ENCODE assay signal across 27 cellular contexts in genomic region chr4:88062843-88063242, GRCh38.
"Had no signal": no experiment of that assay in that cellular context is flagged by ENCODE, and none has a peak within 500 bp of the region (broad histone marks: within the 10 kb centered on the region; RNA-seq: fewer than 3 reads in every experiment).

No MANE protein-coding gene starts in this region.

- H3K4me3 ChIP-seq: colonic mucosa, dorsolateral prefrontal cortex, gastroesophageal sphincter, heart left ventricle, left lung, pancreas, sigmoid colon, spleen, testis, upper lobe of left lung had no signal

- H3K27me3 Mint-ChIP-seq: activated B cell treated with CpG ODN at 0.5 μM for 24 hours; activated CD4-positive, alpha-beta T cell treated with anti-CD3 and anti-CD28 coated beads for 36 hours; activated naive CD8-positive, alpha-beta T cell treated with anti-CD3 and anti-CD28 coated beads for 36 hours; central memory CD8-positive, alpha-beta T cell; effector memory CD8-positive, alpha-beta T cell had no signal

- H3K4me1 ChIP-seq: colonic mucosa, left lung, pancreas, sigmoid colon, testis, upper lobe of left lung had no signal

- H3K27me3 ChIP-seq: colonic mucosa, dorsolateral prefrontal cortex, gastroesophageal sphincter, heart left ventricle, left lung, neutrophil, pancreas, sigmoid colon, spleen, testis, upper lobe of left lung had no signal

- DNase-seq: activated B cell treated with CpG ODN at 0.5 μM for 24 hours; activated CD4-positive, alpha-beta T cell treated with anti-CD3 and anti-CD28 coated beads for 36 hours; activated CD4-positive, alpha-beta T cell treated with anti-CD3 and anti-CD28 coated beads, Interleukin-2, amount 50 U/mL, for 4 hours; activated CD8-positive, alpha-beta memory T cell treated with anti-CD3 and anti-CD28 coated beads, Interleukin-2, amount 50 U/mL, for 48 hours; activated naive CD4-positive, alpha-beta T cell treated with Interleukin-2 at 50 U/mL for 16 hours; activated naive CD8-positive, alpha-beta T cell treated with anti-CD3 and anti-CD28 coated beads for 36 hours; activated T-cell treated with anti-CD3 and anti-CD28 coated beads, Interleukin-2, amount 50 U/mL, for 4 hours; colonic mucosa; dorsolateral prefrontal cortex; effector memory CD8-positive, alpha-beta T cell; heart left ventricle; left lung; pancreas; sigmoid colon; spleen; stimulated activated CD4-positive, alpha-beta T cell treated with anti-CD3 and anti-CD28 coated beads, Interleukin-4, amount 100 ng/mL, for 1 hour; stimulated activated naive CD4-positive, alpha-beta T cell; T1000; testis; upper lobe of left lung had no signal

- H3K4me3 Mint-ChIP-seq: activated B cell treated with CpG ODN at 0.5 μM for 24 hours; activated CD4-positive, alpha-beta T cell treated with anti-CD3 and anti-CD28 coated beads for 36 hours; activated naive CD8-positive, alpha-beta T cell treated with anti-CD3 and anti-CD28 coated beads for 36 hours; activated T-cell treated with anti-CD3 and anti-CD28 coated beads, Interleukin-2, amount 50 U/mL, for 4 hours; central memory CD8-positive, alpha-beta T cell; effector memory CD8-positive, alpha-beta T cell; mesothelial cell of epicardium; nephron had no signal

- FAIRE-seq: astrocyte, keratinocyte, pancreas had no signal

- H3K27ac ChIP-seq: colonic mucosa, gastroesophageal sphincter, left lung, neutrophil, pancreas, sigmoid colon, spleen, testis, upper lobe of left lung had no signal

- H3K4me1 Mint-ChIP-seq: activated B cell treated with CpG ODN at 0.5 μM for 24 hours; activated CD4-positive, alpha-beta T cell treated with anti-CD3 and anti-CD28 coated beads for 36 hours; activated naive CD8-positive, alpha-beta T cell treated with anti-CD3 and anti-CD28 coated beads for 36 hours; central memory CD8-positive, alpha-beta T cell; mesothelial cell of epicardium; nephron had no signal

- H3K9me3 ChIP-seq: colonic mucosa, gastroesophageal sphincter, left lung, neutrophil, pancreas, sigmoid colon, testis, upper lobe of left lung had no signal

- ATAC-seq: activated CD4-positive, alpha-beta T cell treated with anti-CD3 and anti-CD28 coated beads for 36 hours; activated T-cell treated with anti-CD3 and anti-CD28 coated beads, Interleukin-2, amount 50 U/mL, for 4 hours; effector memory CD8-positive, alpha-beta T cell; gastroesophageal sphincter; heart left ventricle; left lung had no signal

- H3K36me3 ChIP-seq: colonic mucosa had no signal

- H3K9me3 Mint-ChIP-seq: activated B cell treated with CpG ODN at 0.5 μM for 24 hours; central memory CD8-positive, alpha-beta T cell; effector memory CD8-positive, alpha-beta T cell had no signal

- H3K27ac Mint-ChIP-seq: activated B cell treated with CpG ODN at 0.5 μM for 24 hours; activated CD4-positive, alpha-beta T cell treated with anti-CD3 and anti-CD28 coated beads for 36 hours; activated naive CD8-positive, alpha-beta T cell treated with anti-CD3 and anti-CD28 coated beads for 36 hours; effector memory CD8-positive, alpha-beta T cell had no signal
